9 cellular contexts compared by ENCODE assay signal in genomic region chr5:119275873-119276214, GRCh38.
DNase-seq lines count a peak whose midpoint lies in the region; ATAC-seq and TF ChIP-seq lines count a peak whose summit lies in the region.
"Had no signal": no experiment of that assay in that cellular context is flagged by ENCODE, and none has a peak within 500 bp of the region (broad histone marks: within the 10 kb centered on the region; RNA-seq: fewer than 3 reads in every experiment).

No MANE protein-coding gene starts in this region.

- POLR2A ChIA-PET in CD4-positive, alpha-beta T cell (lab: Charles Lee): interaction anchor here (1.0 to 7.6 kb wide), 7 partner anchors 14 to 84 kb away, joined by 3 to 84 read pairs (median 23); no protein-coding TSS in a partner anchor

- H3K36me3 ChIP-seq in transverse colon (no peaks in the 10 kb centered on the region), body of pancreas (replicated peaks in 1 of 2; ENCODE audit: insufficient read depth in 1 of 2, low read depth in 2 of 2) (no peaks in the 10 kb centered on the region)

- intact Hi-C loops in CD4-positive, alpha-beta T cell (cut with DNase I, micrococcal nuclease): no loop called here
- intact Hi-C loops in transverse colon (cut with DNase I; ENCODE audit: low total_unique reads): loop anchor here (10.0 kb wide), 2 partner anchors 49 to 139 kb away; no protein-coding TSS in a partner anchor
- intact Hi-C loops in body of pancreas (cut with DNase I): no loop called here

- H3K27ac Mint-ChIP-seq in CD4-positive, alpha-beta T cell: peak overlapping the region; percentile 97
- peak overlapping the region; percentile 96 for H3K27ac Mint-ChIP-seq in activated T-helper 17 cell treated with anti-CD3 and anti-CD28 coated beads, Interleukin-2, amount 50 U/mL, for 72 hours

- no peaks in the 10 kb centered on the region for H3K27me3 ChIP-seq in CD4-positive, alpha-beta T cell (ENCODE audit: control insufficient read depth, insufficient read depth, low read length)
- H3K27me3 ChIP-seq in transverse colon: no peaks in the 10 kb centered on the region
- H3K27me3 ChIP-seq in body of pancreas: no peaks in the 10 kb centered on the region

- H3K27ac ChIP-seq in CD4-positive, alpha-beta T cell (ENCODE audit: low read depth, low read length): peak overlapping the region; percentile 84
- peak overlapping the region; percentile 15 to 75 (median 46) for H3K27ac ChIP-seq in transverse colon
- peak overlapping the region in 1 of 4 donors; percentile 95 for H3K27ac ChIP-seq in body of pancreas

- TF ChIP-seq EP300 in transverse colon (IDR thresholded peaks at IDR 0.05; ENCODE audit: low read depth): no peak

- H3K27me3 Mint-ChIP-seq in CD4-positive, alpha-beta T cell: peaks cover 6% of the 10 kb centered on the region
- no peaks in the 10 kb centered on the region for H3K27me3 Mint-ChIP-seq in activated T-helper 17 cell treated with anti-CD3 and anti-CD28 coated beads, Interleukin-2, amount 50 U/mL, for 72 hours

- H3K36me3 Mint-ChIP-seq in CD4-positive, alpha-beta T cell (ENCODE audit: low read depth): peaks cover 67% of the 10 kb centered on the region
- peaks cover 99% of the 10 kb centered on the region for H3K36me3 Mint-ChIP-seq in activated T-helper 17 cell treated with anti-CD3 and anti-CD28 coated beads, Interleukin-2, amount 50 U/mL, for 72 hours (ENCODE audit: low read depth)

- H3K4me3 ChIP-seq in transverse colon (no peak overlapping the region), body of pancreas (no peak overlapping the region)
- H3K4me3 ChIP-seq: lung had no signal

- TF ChIP-seq POLR2A in transverse colon (IDR thresholded peaks at IDR 0.05) (no peak), body of pancreas (IDR thresholded peaks at IDR 0.05) (no peak)

- no peaks in the 10 kb centered on the region for H3K9me3 ChIP-seq in CD4-positive, alpha-beta T cell (ENCODE audit: control insufficient read depth, low read length)
- H3K9me3 ChIP-seq in transverse colon (no peaks in the 10 kb centered on the region), body of pancreas (no peaks in the 10 kb centered on the region)

- 71 to 88% methylated on average over 4 of the region's 4 CpGs for WGBS in transverse colon (ENCODE audit: low coverage in 1 of 2), 2 donors
- 85 to 88% methylated on average over 4 of the region's 4 CpGs for WGBS in body of pancreas, 2 donors

- TF ChIP-seq CTCF in CD4-positive, alpha-beta T cell (IDR thresholded peaks at IDR 0.05): no peak
- TF ChIP-seq CTCF in transverse colon (IDR thresholded peaks at IDR 0.05) (no peak), body of pancreas (IDR thresholded peaks at IDR 0.05) (no peak)

- H3K4me3 Mint-ChIP-seq in CD4-positive, alpha-beta T cell: peak overlapping the region; percentile 99
- H3K4me3 Mint-ChIP-seq in activated T-helper 17 cell treated with anti-CD3 and anti-CD28 coated beads, Interleukin-2, amount 50 U/mL, for 72 hours: peak overlapping the region; percentile 89

- DNase-seq in CD4-positive, alpha-beta T cell: no peak
- DNase-seq in transverse colon: peak; percentile 49
- DNase-seq in body of pancreas: no peak
- DNase-seq in NCI-H226: no peak
- no peak for DNase-seq in NCI-H1048 (lab: John Stamatoyannopoulos, UW)

- ATAC-seq in CD4-positive, alpha-beta T cell (ENCODE audit: poor library complexity): no peak
- ATAC-seq in GM19468 (IDR thresholded peaks at IDR 0.05; ENCODE audit: extremely low read depth, unreplicated experiment) (peak; percentile 84), HG03457 (IDR thresholded peaks at IDR 0.05; ENCODE audit: unreplicated experiment) (peak; percentile 77), body of pancreas (no peak)
- peak; percentile 59 for ATAC-seq in activated T-helper 17 cell treated with anti-CD3 and anti-CD28 coated beads, Interleukin-2, amount 50 U/mL, for 72 hours (replicated peaks)

- in situ Hi-C loops in transverse colon (cut with MboI; ENCODE audit: low pct_ligation_motif_present in 1 of 4, low pct_unique_long_range_greater_than_20kb in 1 of 4, low sequenced_read_pairs in 3 of 4): no loop called here

- H3K4me1 ChIP-seq in transverse colon (peaks cover 3 to 32% (median 20%) of the 10 kb centered on the region in 4 donors), body of pancreas (peaks cover 54% of the 10 kb centered on the region)

- H3K9me3 Mint-ChIP-seq in CD4-positive, alpha-beta T cell: no peaks in the 10 kb centered on the region
- no peaks in the 10 kb centered on the region for H3K9me3 Mint-ChIP-seq in activated T-helper 17 cell treated with anti-CD3 and anti-CD28 coated beads, Interleukin-2, amount 50 U/mL, for 72 hours

- peaks cover 99% of the 10 kb centered on the region for H3K4me1 Mint-ChIP-seq in CD4-positive, alpha-beta T cell (ENCODE audit: low read depth)
- H3K4me1 Mint-ChIP-seq in activated T-helper 17 cell treated with anti-CD3 and anti-CD28 coated beads, Interleukin-2, amount 50 U/mL, for 72 hours: peaks cover 69% of the 10 kb centered on the region

- CTCF ChIA-PET in CD4-positive, alpha-beta T cell (lab: Charles Lee): interaction anchor here (1.4 kb wide), 1 partner anchor 40 kb away, joined by 6 read pairs; no protein-coding TSS in a partner anchor

Comparison
In these comparisons a context has a peak if more than half of its experiments do, and no peak if none do; other contexts are left out.
1. ATAC-seq: peak in GM19468 (single experiment), HG03457 (single experiment) and activated T-helper 17 cell treated with anti-CD3 and anti-CD28 coated beads, Interleukin-2, amount 50 U/mL, for 72 hours (single experiment); none in CD4-positive, alpha-beta T cell (single experiment) and body of pancreas (single experiment).